Comparison of ENCODE assay signal across 10 cellular contexts in the genomic region with DNA sequence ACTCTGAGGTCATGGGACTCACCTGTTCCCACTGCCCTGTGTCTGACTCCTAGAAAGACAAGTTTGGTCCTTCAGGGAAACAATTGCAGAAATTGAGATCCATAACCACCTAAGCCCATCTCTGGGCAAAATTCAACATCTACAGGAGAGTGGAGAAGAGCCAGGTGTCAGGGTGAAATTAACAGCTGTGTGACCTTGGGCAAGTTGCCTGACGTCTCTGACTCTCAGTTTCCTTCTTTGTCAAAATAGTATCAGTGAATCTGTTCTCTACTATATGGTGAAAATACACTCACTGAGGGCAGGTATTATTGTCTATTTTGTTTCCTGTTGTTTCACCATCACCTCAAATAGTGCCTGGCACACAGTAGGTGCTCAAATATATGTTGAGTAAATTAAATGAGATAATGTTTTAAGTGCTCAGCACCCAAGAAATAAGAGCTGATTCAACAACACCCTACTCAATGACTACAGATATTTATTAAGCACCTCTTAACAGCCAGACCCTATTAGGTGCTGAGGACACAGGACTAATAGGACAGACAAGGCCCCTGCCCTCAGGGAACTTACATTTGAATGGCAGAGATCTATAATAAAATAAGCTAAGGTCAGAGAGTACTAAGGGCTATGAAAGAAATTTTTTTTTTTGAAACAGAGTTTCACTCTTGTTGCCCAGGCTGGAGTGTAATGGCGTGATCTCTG. TPM values are rescaled to one million over a fixed set of nuclear protein-coding genes. Genes with fewer than 3 reads are reported as not detected.
DNase-seq lines count a peak whose midpoint lies in the region; ATAC-seq and TF ChIP-seq lines count a peak whose summit lies in the region.
"Had no signal": no experiment of that assay in that cellular context is flagged by ENCODE, and none has a peak within 500 bp of the region (broad histone marks: within the 10 kb centered on the region; RNA-seq: fewer than 3 reads in every experiment).

No MANE protein-coding gene starts in this region.

- CTCF ChIA-PET in GM10248 (lab: Yijun Ruan, JAX) = no interaction called here

- ATAC-seq in Right ventricle myocardium superior (ENCODE audit: poor library complexity) = no peak
- no peak for ATAC-seq in psoas muscle
- no peak for ATAC-seq in aorta (ENCODE audit: low FRiP score)

- POLR2A ChIA-PET in GM10248 (lab: Yijun Ruan, JAX) = no interaction called here

- H3K27ac ChIP-seq in right atrium auricular region = peak overlapping the region; percentile 79 to 92
- peak overlapping the region; percentile 81 for H3K27ac ChIP-seq in psoas muscle
- peak overlapping the region; percentile 60 to 88 for H3K27ac ChIP-seq in aorta (ENCODE audit: low read depth in 1 of 2, low read length in 2 of 2)

- no peaks in the 10 kb centered on the region for H3K9me3 ChIP-seq in right atrium auricular region
- H3K9me3 ChIP-seq in psoas muscle = no peaks in the 10 kb centered on the region
- H3K9me3 ChIP-seq in aorta (ENCODE audit: control insufficient read depth, low read length) = no peaks in the 10 kb centered on the region

- no peaks in the 10 kb centered on the region for H3K36me3 ChIP-seq in right atrium auricular region
- H3K36me3 ChIP-seq in psoas muscle (ENCODE audit: insufficient read depth in 1 of 2, low read depth in 1 of 2) = no peaks in the 10 kb centered on the region
- no peaks in the 10 kb centered on the region for H3K36me3 ChIP-seq in aorta (ENCODE audit: control insufficient read depth in 1 of 2, insufficient read depth in 2 of 2, low read length in 1 of 2)
- H3K36me3 ChIP-seq: HAP-1 had no signal

- intact Hi-C loops in Right ventricle myocardium superior (cut with DNase I) (loop anchor here (5.0 kb wide), 1 partner anchor 137 kb away; no protein-coding TSS in a partner anchor), psoas muscle (cut with DNase I) (loop anchor here (5.0 to 10.0 kb wide), 2 partner anchors 165 to 172 kb away; partner anchors contain the start of gene ATP2A2 (in 1 of the 2)), aorta (cut with DNase I) (loop anchor here in 1 of 2 donors (2.0 to 5.0 kb wide), 4 partner anchors 15 to 172 kb away; partner anchors contain the start of genes ATP2A2 and IFT81)

- WGBS in psoas muscle, 3 donors = 53 to 61% (median 58%) methylated on average over 2 of the region's 2 CpGs
- 60 to 69% methylated on average over 2 of the region's 2 CpGs for WGBS in aorta, 2 donors

- H3K27me3 ChIP-seq in right atrium auricular region = no peaks in the 10 kb centered on the region
- no peaks in the 10 kb centered on the region for H3K27me3 ChIP-seq in psoas muscle (ENCODE audit: insufficient read depth in 3 of 3, low read length in 2 of 3)
- no peaks in the 10 kb centered on the region for H3K27me3 ChIP-seq in aorta (ENCODE audit: control insufficient read depth in 1 of 2, insufficient read depth in 2 of 2, low read length in 1 of 2)

- DNase-seq in right atrium auricular region (ENCODE audit: low spot score) = no peak
- no peak for DNase-seq in Right ventricle myocardium superior
- DNase-seq in fibroblast of villous mesenchyme (ENCODE audit: low read depth) = no peak
- DNase-seq in psoas muscle = no peak
- no peak for DNase-seq in aorta
- no peak for DNase-seq in hypothalamus (lab: John Stamatoyannopoulos, UW)
- no peak for DNase-seq in 8988T
- no peak for DNase-seq in GM10248 (ENCODE audit: extremely low spot score)
- DNase-seq: NCI-H1417 treated with DMSO at 0.1 percent for 48 hours had no signal

- TF ChIP-seq CTCF in right atrium auricular region (IDR thresholded peaks at IDR 0.05) (no peak), fibroblast of villous mesenchyme (IDR thresholded peaks at IDR 0.05; ENCODE audit: insufficient read depth, low read depth, low read length) (no peak), psoas muscle (IDR thresholded peaks at IDR 0.05) (no peak), GM10248 (IDR thresholded peaks at IDR 0.05; ENCODE audit: control extremely low read depth, extremely low read depth, low read depth, missing control alignments) (no peak)

- H3K4me3 ChIP-seq in right atrium auricular region (no peak overlapping the region), fibroblast of villous mesenchyme (ENCODE audit: low read depth, low read length) (peak overlapping the region; percentile 30), psoas muscle (peak overlapping the region; percentile 49), aorta (ENCODE audit: low read length in 2 of 2) (no peak overlapping the region)
- H3K4me3 ChIP-seq: HAP-1 had no signal

- H3K4me1 ChIP-seq in right atrium auricular region (peaks cover 0 to 70% of the 10 kb centered on the region in 2 donors), psoas muscle (peaks cover 23% of the 10 kb centered on the region), aorta (ENCODE audit: control insufficient read depth in 1 of 2, insufficient read depth in 2 of 2, low read length in 2 of 2) (peaks cover 0 to 4% of the 10 kb centered on the region in 2 donors)

RNA-seq across cellular contexts. Expression of gene IFT81, which starts 14.2 kb away (rescaled TPM):
- total RNA-seq in right atrium auricular region (10 to 100 TPM in 1 of 2 donors, 1 to 10 TPM in 1; 7.5 to 12.0 TPM), Right ventricle myocardium superior (9.8 TPM), fibroblast of villous mesenchyme (20.6 and 24.2 TPM in 2 replicates), psoas muscle (1 to 10 TPM; 4.1 to 9.6 (median 5.3) TPM), aorta (10 to 100 TPM; 11.4 to 14.1 TPM)
- polyA plus RNA-seq in psoas muscle (1 to 10 TPM; 2.5 to 8.7 (median 3.8) TPM), aorta (10 to 100 TPM in 1 of 2 donors, 1 to 10 TPM in 1; 7.9 to 14.2 TPM)

Comparison
In these comparisons a context has a peak if more than half of its experiments do, and no peak if none do; other contexts are left out.
1. H3K4me3 ChIP-seq: peak in fibroblast of villous mesenchyme (single experiment) and psoas muscle (single experiment); none in right atrium auricular region (0 of 2) and aorta (0 of 2).
2. Peak in every context shown above with its lines, with median percentiles within 50 percentile points of each other: H3K27ac ChIP-seq.